16 cellular contexts compared by ENCODE assay signal in the genomic region with DNA sequence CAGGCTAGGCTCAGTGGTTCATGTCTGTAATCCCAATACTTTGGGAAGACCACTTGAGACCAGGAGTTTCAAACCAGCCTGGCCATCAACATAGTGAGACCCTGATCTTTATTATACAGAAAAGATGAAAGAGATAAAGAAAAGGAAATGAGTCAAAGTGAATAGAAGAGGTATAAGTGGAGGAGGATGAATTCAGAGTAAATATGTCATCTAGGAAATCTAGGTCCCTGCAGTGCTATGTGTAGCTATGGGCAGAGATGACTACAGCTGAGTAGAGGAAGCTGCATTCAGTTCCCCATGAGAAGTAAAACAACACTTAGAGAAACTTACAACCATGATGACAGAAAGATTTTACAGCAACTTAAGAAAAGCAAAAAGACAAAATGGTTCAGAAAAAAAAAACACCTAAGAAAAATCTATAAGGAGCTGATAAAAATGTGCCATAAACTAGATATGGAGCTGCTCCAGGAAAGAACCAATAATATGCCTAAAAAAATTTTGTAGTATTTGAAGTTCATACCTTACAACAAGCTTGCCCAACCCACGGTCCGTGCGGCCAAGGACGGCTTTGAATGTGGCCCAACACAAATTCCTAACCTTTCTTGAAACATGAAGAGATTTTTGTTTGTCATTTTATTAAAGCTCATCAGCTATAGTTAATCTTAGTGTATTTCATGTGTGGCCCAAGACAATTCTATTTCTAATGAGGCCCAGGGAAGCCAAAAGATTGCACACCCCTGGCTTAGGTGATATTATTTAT. TPM values are rescaled to one million over a fixed set of nuclear protein-coding genes. Genes with fewer than 3 reads are reported as not detected.
"Had no signal": no experiment of that assay in that cellular context is flagged by ENCODE, and none has a peak within 500 bp of the region (broad histone marks: within the 10 kb centered on the region; RNA-seq: fewer than 3 reads in every experiment).

No MANE protein-coding gene starts in this region.

RNA-seq across cellular contexts. Expression of gene TRIM43, which starts 1.8 kb away (rescaled TPM):
- total RNA-seq: naive thymus-derived CD8-positive, alpha-beta T cell; natural killer cell treated with Interleukin-12 subunit alpha and Interleukin-12 subunit beta and Interleukin-15 and Interleukin-18, amount 100 ng/mL, for 72 hours; neural crest cell; omental fat pad; osteocyte; pancreas; progenitor cell of endocrine pancreas; psoas muscle; right cardiac atrium; right lobe of liver; sigmoid colon; skeletal muscle tissue; suprapubic skin; transverse colon; upper lobe of right lung; urinary bladder had no signal
